In the genomic region with DNA sequence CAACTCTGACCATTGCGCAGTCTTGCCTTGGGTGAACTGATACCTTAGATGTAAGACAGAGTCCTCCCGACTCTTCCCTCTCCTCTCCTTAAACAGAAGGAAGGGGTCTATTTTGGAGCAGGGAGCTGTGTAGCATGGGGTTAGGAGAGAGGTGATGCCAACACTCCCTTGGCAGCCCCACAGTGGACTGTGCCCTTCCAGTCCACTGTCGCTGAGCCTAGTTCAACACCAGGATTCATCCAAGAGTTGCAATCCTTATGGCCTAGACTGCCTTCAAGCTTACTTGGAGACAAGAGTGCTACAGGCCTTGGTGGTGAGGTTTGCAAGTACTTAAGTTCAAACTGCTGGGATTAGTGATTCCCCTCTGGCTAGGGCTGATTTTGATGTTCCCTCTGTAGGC, we compare ENCODE assay signal across 24 cellular contexts.
"Had no signal": no experiment of that assay in that cellular context is flagged by ENCODE, and none has a peak within 500 bp of the region (broad histone marks: within the 10 kb centered on the region; RNA-seq: fewer than 3 reads in every experiment).

No MANE protein-coding gene starts in this region.

- DNase-seq: colonic mucosa; cortex of kidney; effector CD8-positive, alpha-beta T cell; effector memory CD8-positive, alpha-beta T cell; endodermal cell; erythroblast; esophagus squamous epithelium; foreskin fibroblast; foreskin melanocyte; gastrocnemius medialis; glutamatergic neuron; head of caudate nucleus; heart right ventricle; hippocampal formation; left cardiac atrium; left ventricle myocardium inferior; lower lobe of right lung; mesenchymal stem cell; midbrain; naive thymus-derived CD4-positive, alpha-beta T cell had no signal

- H3K4me1 ChIP-seq: colonic mucosa, esophagus squamous epithelium, lower lobe of right lung had no signal

- H3K27me3 ChIP-seq: colonic mucosa, esophagus squamous epithelium, gastrocnemius medialis, heart right ventricle had no signal

- ATAC-seq: effector memory CD8-positive, alpha-beta T cell; esophagus mucosa; gastrocnemius medialis; heart right ventricle; left cardiac atrium; lower lobe of right lung; naive thymus-derived CD4-positive, alpha-beta T cell had no signal

- H3K9me3 ChIP-seq: colonic mucosa, gastrocnemius medialis, lower lobe of right lung had no signal

- FAIRE-seq: endometrium, islet of Langerhans had no signal

- H3K36me3 ChIP-seq: colonic mucosa, gastrocnemius medialis, heart right ventricle, left ventricle myocardium inferior, lower lobe of right lung had no signal

- H3K27ac ChIP-seq: colonic mucosa, epithelial cell of prostate, esophagus squamous epithelium, gastrocnemius medialis, heart right ventricle, left ventricle myocardium inferior, lower lobe of right lung had no signal

- H3K4me3 ChIP-seq: colonic mucosa, esophagus squamous epithelium, gastrocnemius medialis, heart right ventricle, left ventricle myocardium inferior, lower lobe of right lung had no signal
